Comparison of ENCODE assay signal across 29 cellular contexts in genomic region chr6:47372318-47372717, GRCh38.
"Had no signal": no experiment of that assay in that cellular context is flagged by ENCODE, and none has a peak within 500 bp of the region (broad histone marks: within the 10 kb centered on the region; RNA-seq: fewer than 3 reads in every experiment).

No MANE protein-coding gene starts in this region.

- H3K36me3 ChIP-seq: esophagus muscularis mucosa, gastroesophageal sphincter, heart right ventricle had no signal

- H3K9me3 ChIP-seq: body of pancreas, esophagus muscularis mucosa, gastroesophageal sphincter had no signal

- DNase-seq: activated CD4-positive, alpha-beta memory T cell treated with anti-CD3 and anti-CD28 coated beads, Interleukin-2, amount 10 ng/mL, durations not matched to agents 7 days and 5 days; activated CD4-positive, alpha-beta T cell treated with anti-CD3 and anti-CD28 coated beads for 36 hours; activated CD4-positive, alpha-beta T cell treated with anti-CD3 and anti-CD28 coated beads, Interleukin-2, amount 10 ng/mL, durations not matched to agents 24 days and 14 days; activated CD4-positive, alpha-beta T cell treated with anti-CD3 and anti-CD28 coated beads, Interleukin-2, amount 50 U/mL, for 4 hours; activated CD4-positive, CD25-positive, alpha-beta regulatory T cell; activated CD4-positive, CD25-positive, alpha-beta regulatory T cell treated with anti-CD3 and anti-CD28 coated beads, Interleukin-2, amount 50 U/mL, for 72 hours; activated CD8-positive, alpha-beta memory T cell treated with anti-CD3 and anti-CD28 coated beads, Interleukin-2, amount 50 U/mL, for 48 hours; activated effector memory CD4-positive, alpha-beta T cell treated with Interleukin-2 at 50 U/mL for 16 hours; activated gamma-delta T cell treated with Interleukin-2 at 50 U/mL for 16 hours; activated naive CD4-positive, alpha-beta T cell treated with anti-CD3 and anti-CD28 coated beads, Interleukin-2, amount 50 U/mL, for 16 hours; activated naive CD4-positive, alpha-beta T cell treated with Interleukin-2 at 50 U/mL for 16 hours; activated T-cell treated with anti-CD3 and anti-CD28 coated beads for 4 hours; activated T-cell treated with anti-CD3 and anti-CD28 coated beads, Interleukin-2, amount 50 U/mL, for 24 hours; amygdala; aorta; body of pancreas; caudate nucleus; cortex of kidney; dermis blood vessel endothelial cell; effector CD4-positive, alpha-beta T cell; effector memory CD8-positive, alpha-beta T cell; erythroblast; foreskin melanocyte; heart right ventricle; T-helper 2 cell had no signal

- ATAC-seq: activated CD4-positive, alpha-beta T cell treated with anti-CD3 and anti-CD28 coated beads for 36 hours; activated T-helper 17 cell treated with anti-CD3 and anti-CD28 coated beads, Interleukin-2, amount 50 U/mL, for 72 hours; body of pancreas; effector memory CD8-positive, alpha-beta T cell; gastroesophageal sphincter; heart right ventricle had no signal

- H3K4me1 ChIP-seq: body of pancreas, esophagus muscularis mucosa, gastroesophageal sphincter had no signal

- H3K27me3 ChIP-seq: body of pancreas, esophagus muscularis mucosa, gastroesophageal sphincter, heart right ventricle had no signal

- H3K4me3 ChIP-seq: body of pancreas, esophagus muscularis mucosa, gastroesophageal sphincter, heart right ventricle had no signal

- H3K27ac ChIP-seq: body of pancreas, esophagus muscularis mucosa, gastroesophageal sphincter, heart right ventricle had no signal

- FAIRE-seq: colon had no signal
